Comparison of ENCODE assay signal across 9 cellular contexts in the genomic region with DNA sequence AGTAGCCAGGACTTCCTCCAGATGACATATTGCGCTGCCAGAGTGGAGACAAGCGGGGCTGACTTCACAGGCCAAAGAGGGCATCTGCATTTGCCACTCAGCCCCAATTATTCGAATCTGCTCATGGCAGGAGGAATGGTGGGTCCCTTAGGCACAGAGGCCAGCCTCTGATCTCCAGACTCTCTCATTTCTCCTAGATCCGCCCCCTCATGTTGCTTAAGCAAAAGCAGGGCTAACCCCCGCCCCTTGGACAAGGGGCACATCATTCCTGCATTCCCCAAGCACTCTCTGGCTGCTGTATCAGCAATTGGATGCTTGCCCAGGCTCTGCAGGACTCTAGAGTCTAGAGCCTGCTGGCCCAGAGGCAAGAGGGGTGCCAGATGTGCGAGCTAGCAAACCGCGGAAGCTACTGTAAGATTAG.
A peak's percentile ranks its signal among the peaks of the same experiment; 100 is the strongest.
DNase-seq lines count a peak whose midpoint lies in the region; ATAC-seq and TF ChIP-seq lines count a peak whose summit lies in the region.
"Had no signal": no experiment of that assay in that cellular context is flagged by ENCODE, and none has a peak within 500 bp of the region (broad histone marks: within the 10 kb centered on the region; RNA-seq: fewer than 3 reads in every experiment).

No MANE protein-coding gene starts in this region.

- POLR2A ChIA-PET in GM10248 (lab: Yijun Ruan, JAX): no interaction called here

- CTCF ChIA-PET in GM10248 (lab: Yijun Ruan, JAX): no interaction called here

- H3K4me3 ChIP-seq in choroid plexus epithelial cell (ENCODE audit: low read depth, low read length): no peak overlapping the region

- TF ChIP-seq CTCF in choroid plexus epithelial cell (conservative IDR thresholded peaks at IDR 0.05; ENCODE audit: low read depth, low read length): no peak
- TF ChIP-seq CTCF in GM10248 (IDR thresholded peaks at IDR 0.05; ENCODE audit: control extremely low read depth, extremely low read depth, low read depth, missing control alignments): no peak

- ATAC-seq in GM19328 (IDR thresholded peaks at IDR 0.05; ENCODE audit: unreplicated experiment): no peak
- ATAC-seq in HG03521 (IDR thresholded peaks at IDR 0.05; ENCODE audit: unreplicated experiment): no peak
- ATAC-seq: activated T-cell treated with anti-CD3 and anti-CD28 coated beads, Interleukin-2, amount 50 U/mL, for 4 hours had no signal

- DNase-seq in AG08396 (ENCODE audit: low spot score) (peak; percentile 27), NCI-H1694 (lab: John Stamatoyannopoulos, UW) (peak; percentile 93), choroid plexus epithelial cell (ENCODE audit: low read depth) (peak; percentile 98), myocyte (ENCODE audit: low read depth) (peak; percentile 69), kidney glomerular epithelial cell (lab: John Stamatoyannopoulos, UW) (no peak), GM10248 (ENCODE audit: extremely low spot score) (no peak)
- DNase-seq: activated T-cell treated with anti-CD3 and anti-CD28 coated beads, Interleukin-2, amount 50 U/mL, for 4 hours had no signal

Comparison
In these comparisons a context has a peak if more than half of its experiments do, and no peak if none do; other contexts are left out.
1. DNase-seq: peak in AG08396 (single experiment), NCI-H1694 (single experiment), choroid plexus epithelial cell (single experiment) and myocyte (single experiment); none in kidney glomerular epithelial cell (single experiment) and GM10248 (single experiment).